Comparison of ENCODE assay signal across 8 cellular contexts in the genomic region with DNA sequence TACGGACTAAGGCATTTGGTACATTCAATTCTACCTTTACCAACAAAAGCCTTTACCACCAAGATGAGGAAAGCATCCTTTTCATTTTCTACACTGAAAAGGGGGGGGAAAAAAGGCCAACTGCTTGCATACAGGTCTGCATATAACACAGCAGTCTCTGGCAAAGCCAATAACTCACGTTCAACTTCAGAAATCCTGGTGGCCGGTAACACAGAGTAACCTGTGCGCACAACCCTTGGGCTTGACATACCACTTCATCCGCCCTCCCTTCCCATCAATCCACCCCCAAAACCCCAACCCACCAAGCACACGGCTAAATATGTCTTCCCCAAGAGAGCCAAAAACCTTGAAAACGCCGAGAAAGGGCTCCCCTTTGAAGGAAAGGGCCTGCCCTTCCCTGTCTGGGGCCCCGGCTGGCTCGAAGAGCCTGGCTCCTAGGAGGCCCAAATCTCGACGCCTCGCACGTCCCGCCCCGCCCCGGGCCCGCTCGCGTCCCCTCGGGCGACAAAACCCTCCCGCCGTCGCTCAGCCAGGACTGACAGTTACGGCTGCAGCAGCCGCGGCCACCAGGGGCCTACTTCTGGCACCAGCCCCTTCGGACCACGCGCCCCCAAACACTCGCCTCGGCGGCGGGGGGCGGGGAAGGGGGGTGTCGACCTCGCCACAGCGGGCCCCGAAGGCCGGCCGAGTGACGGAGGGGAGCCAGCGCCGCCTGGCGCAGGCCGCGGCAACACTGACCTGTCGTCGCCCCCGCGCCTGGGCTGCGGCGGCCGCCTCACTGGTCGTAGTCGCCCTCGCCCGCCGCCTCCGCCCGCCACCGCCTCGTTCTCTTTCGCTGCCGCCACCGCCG. TPM values are rescaled to one million over a fixed set of nuclear protein-coding genes. Genes with fewer than 3 reads are reported as not detected.
DNase-seq lines count a peak whose midpoint lies in the region; ATAC-seq and TF ChIP-seq lines count a peak whose summit lies in the region.

No MANE protein-coding gene starts in this region.

- CTCF ChIA-PET in OCI-LY7 (lab: Charles Lee; ENCODE audit: unreplicated experiment) = no interaction called here

- no peaks in the 10 kb centered on the region for H3K27me3 ChIP-seq in neural cell (ENCODE audit: insufficient read depth, low read depth, low read length)

- no peak for TF ChIP-seq RAD21 in neural cell (conservative IDR thresholded peaks at IDR 0.05)

- H3K9me3 Mint-ChIP-seq in activated T-helper 2 cell treated with anti-CD3 and anti-CD28 coated beads, Interferon-gamma antibody, Interleukin-2, Interleukin-4, amounts not matched to agents 10 μg/mL and 5 μg/mL and 100 μg/mL, durations not matched to agents 14 hours and 24 hours and 36 hours = no peaks in the 10 kb centered on the region

- intact Hi-C loops in OCI-LY7 (cut with micrococcal nuclease; ENCODE audit: unreplicated experiment) = loop anchor here (2.0 to 10.0 kb wide), 4 partner anchors 107 to 497 kb away; no protein-coding TSS in a partner anchor
- intact Hi-C loops in activated T-helper 2 cell treated with anti-CD3 and anti-CD28 coated beads, Interferon-gamma antibody, Interleukin-2, Interleukin-4, amounts not matched to agents 10 μg/mL and 5 μg/mL and 100 μg/mL, durations not matched to agents 14 hours and 24 hours and 36 hours (cut with micrococcal nuclease) = loop anchor here (2.0 to 5.0 kb wide), 6 partner anchors 36 to 666 kb away; a partner anchor contains a TSS

- H3K4me2 ChIP-seq in OCI-LY7 (ENCODE audit: low read length) (peak overlapping the region; percentile 97), neural cell (ENCODE audit: low read length) (peak overlapping the region; percentile 66)

- peaks cover 34% of the 10 kb centered on the region for H3K36me3 ChIP-seq in OCI-LY7 (ENCODE audit: insufficient read depth, low read length)
- H3K36me3 ChIP-seq in neural cell (ENCODE audit: insufficient read depth, low read length) = no peaks in the 10 kb centered on the region

- no peaks in the 10 kb centered on the region for H3K9me2 ChIP-seq in OCI-LY7 (ENCODE audit: insufficient read depth, low read length)
- no peaks in the 10 kb centered on the region for H3K9me2 ChIP-seq in neural cell (ENCODE audit: insufficient read depth, low read length)

- peak; percentile 64 for DNase-seq in AG08396 (ENCODE audit: low spot score)
- peak; percentile 80 for DNase-seq in OCI-LY7 (ENCODE audit: low spot score)
- peak; percentile 48 for DNase-seq in activated T-helper 2 cell treated with anti-CD3 and anti-CD28 coated beads, Interferon-gamma antibody, Interleukin-2, Interleukin-4, amounts not matched to agents 10 μg/mL and 5 μg/mL and 100 μg/mL, durations not matched to agents 14 hours and 24 hours and 36 hours (ENCODE audit: low spot score)
- peak; percentile 55 for DNase-seq in fibroblast of pulmonary artery (ENCODE audit: low read depth)
- peak in 47 of 49 donors; percentile 4 to 70 (median 46) for DNase-seq in substantia nigra (lab: John Stamatoyannopoulos, UW)

- no peaks in the 10 kb centered on the region for H3F3A ChIP-seq in neural cell (ENCODE audit: insufficient read depth, low read length, poor library complexity, severe bottlenecking)

- H3K4me3 ChIP-seq in OCI-LY7 (ENCODE audit: low read depth, low read length, poor library complexity, severe bottlenecking) = peak overlapping the region; percentile 98
- peak overlapping the region; percentile 85 for H3K4me3 ChIP-seq in fibroblast of pulmonary artery (replicated peaks; ENCODE audit: low read depth, low read length)
- peak overlapping the region; percentile 77 for H3K4me3 ChIP-seq in neural cell (ENCODE audit: low read length)

- H3K9ac ChIP-seq in neural cell (ENCODE audit: low read length) = peak overlapping the region; percentile 94

- TF ChIP-seq EP300 in neural cell (conservative IDR thresholded peaks at IDR 0.05; ENCODE audit: poor library complexity, severe bottlenecking) = no peak

- H4K20me1 ChIP-seq in OCI-LY7 (ENCODE audit: insufficient read depth, low read length) (peaks cover 48% of the 10 kb centered on the region), neural cell (ENCODE audit: insufficient read depth) (peaks cover 10% of the 10 kb centered on the region)

- peaks cover 36% of the 10 kb centered on the region for H3K4me1 ChIP-seq in OCI-LY7 (ENCODE audit: insufficient read depth, low read length, poor library complexity, severe bottlenecking)

- H3K79me2 ChIP-seq in OCI-LY7 (ENCODE audit: insufficient read depth, low read depth, low read length) = peaks cover 53% of the 10 kb centered on the region
- peaks cover 50% of the 10 kb centered on the region for H3K79me2 ChIP-seq in neural cell (replicated peaks; ENCODE audit: insufficient read depth, low read length)

- H3K27ac ChIP-seq in OCI-LY7 (ENCODE audit: low read depth, low read length, poor library complexity, severe bottlenecking) = peak overlapping the region; percentile 84
- H3K27ac ChIP-seq in neural cell (ENCODE audit: low read length) = peak overlapping the region; percentile 91
- H3K27ac ChIP-seq in substantia nigra (ENCODE audit: low read depth, low read length, poor library complexity, severe bottlenecking) = peak overlapping the region; percentile 90

- H3K9me3 ChIP-seq in OCI-LY7 (ENCODE audit: low read length) = no peaks in the 10 kb centered on the region; the same call in 1 of the 2 replicates
- no peaks in the 10 kb centered on the region for H3K9me3 ChIP-seq in neural cell (ENCODE audit: low read length)

- H3K4me1 Mint-ChIP-seq in activated T-helper 2 cell treated with anti-CD3 and anti-CD28 coated beads, Interferon-gamma antibody, Interleukin-2, Interleukin-4, amounts not matched to agents 10 μg/mL and 5 μg/mL and 100 μg/mL, durations not matched to agents 14 hours and 24 hours and 36 hours (ENCODE audit: low read depth) = peaks cover 22% of the 10 kb centered on the region

- BruUV-seq in OCI-LY7 (replicated peaks; lab: Mats Ljungman, UMichigan) = no TSS peak

- H3K27ac Mint-ChIP-seq in activated T-helper 2 cell treated with anti-CD3 and anti-CD28 coated beads, Interferon-gamma antibody, Interleukin-2, Interleukin-4, amounts not matched to agents 10 μg/mL and 5 μg/mL and 100 μg/mL, durations not matched to agents 14 hours and 24 hours and 36 hours = peak overlapping the region; percentile 87

- no peaks in the 10 kb centered on the region for H3K27me3 Mint-ChIP-seq in activated T-helper 2 cell treated with anti-CD3 and anti-CD28 coated beads, Interferon-gamma antibody, Interleukin-2, Interleukin-4, amounts not matched to agents 10 μg/mL and 5 μg/mL and 100 μg/mL, durations not matched to agents 14 hours and 24 hours and 36 hours (ENCODE audit: low read depth)

- peak; percentile 44 for ATAC-seq in GM18868 (IDR thresholded peaks at IDR 0.05; ENCODE audit: unreplicated experiment)
- peak; percentile 44 for ATAC-seq in HG03135 (IDR thresholded peaks at IDR 0.05; ENCODE audit: unreplicated experiment)

- POLR2A ChIA-PET in OCI-LY7 (lab: Charles Lee) = interaction anchor here (0.6 to 2.9 kb wide), 6 partner anchors 12 to 114 kb away, joined by 3 to 8 read pairs (median 4); no protein-coding TSS in a partner anchor

- peaks cover 25% of the 10 kb centered on the region for H3K36me3 Mint-ChIP-seq in activated T-helper 2 cell treated with anti-CD3 and anti-CD28 coated beads, Interferon-gamma antibody, Interleukin-2, Interleukin-4, amounts not matched to agents 10 μg/mL and 5 μg/mL and 100 μg/mL, durations not matched to agents 14 hours and 24 hours and 36 hours (ENCODE audit: low read depth)

- TF ChIP-seq CTCF in OCI-LY7 (conservative IDR thresholded peaks at IDR 0.05; ENCODE audit: low read length) = peak; percentile 55
- TF ChIP-seq CTCF in fibroblast of pulmonary artery (IDR thresholded peaks at IDR 0.05; ENCODE audit: low read length, missing control alignments) = peak; percentile 4
- TF ChIP-seq CTCF in neural cell (IDR thresholded peaks at IDR 0.05; ENCODE audit: poor library complexity, severe bottlenecking) = no peak

- peak overlapping the region; percentile 92 for H3K4me3 Mint-ChIP-seq in activated T-helper 2 cell treated with anti-CD3 and anti-CD28 coated beads, Interferon-gamma antibody, Interleukin-2, Interleukin-4, amounts not matched to agents 10 μg/mL and 5 μg/mL and 100 μg/mL, durations not matched to agents 14 hours and 24 hours and 36 hours (ENCODE audit: low read depth)

- H2AFZ ChIP-seq in OCI-LY7 (ENCODE audit: low read length) (peak overlapping the region; percentile 69; the same call in 1 of the 2 replicates), neural cell (ENCODE audit: low read depth, low read length) (peak overlapping the region; percentile 84)

TF ChIP-seq in neural cell, 6 proteins besides CTCF, POLR2A, EP300 and RAD21:
- TF ChIP-seq MXI1 (conservative IDR thresholded peaks at IDR 0.05; ENCODE audit: poor library complexity, severe bottlenecking) = peak; percentile 33
- no peak for TF ChIP-seq SMC3 (conservative IDR thresholded peaks at IDR 0.05; ENCODE audit: poor library complexity)

RNA-seq across cellular contexts. Expression of a gene that starts 0.8 kb away (rescaled TPM):
- 95.3 and 95.9 TPM in 2 replicates for total RNA-seq in OCI-LY7 (2014; rRNA removed; shearing (Covaris generic))
- 158 and 164 TPM in 2 replicates for total RNA-seq in OCI-LY7 (2022)
- total RNA-seq in activated T-helper 2 cell treated with anti-CD3 and anti-CD28 coated beads, Interferon-gamma antibody, Interleukin-2, Interleukin-4, amounts not matched to agents 10 μg/mL and 5 μg/mL and 100 μg/mL, durations not matched to agents 14 hours and 24 hours and 36 hours = 107 and 108 TPM in 2 replicates
- 82.8 and 98.5 TPM in 2 replicates for polyA plus RNA-seq in neural cell
- polyA minus RNA-seq in neural cell = 208 and 228 TPM in 2 replicates

Comparison
In these comparisons a context has a peak if more than half of its experiments do, and no peak if none do; other contexts are left out.
1. Peak in every context shown above with its lines: DNase-seq, ATAC-seq, H3K4me3 ChIP-seq and H3K27ac ChIP-seq.